ENCODE assay signal across 1 cellular context in the genomic region with DNA sequence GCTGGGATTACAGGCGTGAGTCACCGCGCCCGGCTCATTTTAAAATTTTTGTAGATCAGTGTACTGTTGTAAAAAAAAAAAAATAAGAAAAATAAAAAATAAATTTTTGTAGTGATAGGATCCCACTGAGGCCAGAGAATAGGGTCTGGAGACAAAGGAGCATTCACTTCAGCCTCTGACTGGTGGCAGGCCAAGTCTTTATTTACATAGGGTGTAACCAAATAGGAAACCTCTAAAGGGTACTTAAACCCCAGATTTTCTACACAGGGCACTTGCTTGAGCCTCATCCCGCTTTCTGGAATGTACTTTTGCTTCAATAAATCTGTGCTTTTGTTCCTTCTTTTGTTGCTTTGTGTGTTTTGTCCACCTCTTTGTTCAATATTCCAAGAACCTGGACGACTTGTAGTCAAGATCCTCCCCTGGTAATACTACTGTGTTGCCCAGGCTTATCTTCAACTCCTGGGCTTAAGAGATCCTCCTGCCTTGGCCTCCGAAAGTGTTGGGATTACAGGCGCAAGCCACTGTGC.
TF ChIP-seq lines count a peak whose summit lies in the region.

No MANE protein-coding gene starts in this region.

TF ChIP-seq in A549, 52 proteins besides CTCF, POLR2A, EP300 and RAD21 (continued from another document):
- TF ChIP-seq MYC (IDR thresholded peaks at IDR 0.05; ENCODE audit: borderline replicate concordance, low read length), result no peak
- no peak for TF ChIP-seq CHD4 (IDR thresholded peaks at IDR 0.05; ENCODE audit: borderline replicate concordance)
